In genomic region chr11:66886317-66886588, GRCh38 we compare ENCODE assay signal across 16 cellular contexts. TPM values are rescaled to one million over a fixed set of nuclear protein-coding genes. Genes with fewer than 3 reads are reported as not detected.
A peak's percentile ranks its signal among the peaks of the same experiment; 100 is the strongest.
DNase-seq lines count a peak whose midpoint lies in the region; ATAC-seq and TF ChIP-seq lines count a peak whose summit lies in the region.
"Had no signal": no experiment of that assay in that cellular context is flagged by ENCODE, and none has a peak within 500 bp of the region (broad histone marks: within the 10 kb centered on the region; RNA-seq: fewer than 3 reads in every experiment).

No MANE protein-coding gene starts in this region.

- H3K56ac ChIP-seq in IMR-90 (ENCODE audit: extremely low read depth, insufficient read depth, low read length) = no peak overlapping the region

- H3K27me3 ChIP-seq in IMR-90 (ENCODE audit: control insufficient read depth, insufficient read depth, low read length) (no peaks in the 10 kb centered on the region), tibial nerve (no peaks in the 10 kb centered on the region)

- peak overlapping the region; percentile 51; the same call in 1 of the 2 replicates for H3K23ac ChIP-seq in IMR-90 (ENCODE audit: low read depth, low read length)

- no TSS peak for BruUV-seq in IMR-90 (replicated peaks; lab: Mats Ljungman, UMichigan)

- H3K36me3 ChIP-seq in IMR-90 (ENCODE audit: control insufficient read depth, insufficient read depth, low read length) (peaks cover 2% of the 10 kb centered on the region; the same call in 1 of the 2 replicates), tibial nerve (no peaks in the 10 kb centered on the region)

- H2BK15ac ChIP-seq in IMR-90 (ENCODE audit: low read depth, low read length) = peak overlapping the region; percentile 56; the same call in 2 of the 3 replicates

- H2AK9ac ChIP-seq in IMR-90 (replicated peaks; ENCODE audit: low read depth, low read length, poor library complexity) = peak overlapping the region; percentile 83

- peak overlapping the region; percentile 50; the same call in 1 of the 2 replicates for H2BK20ac ChIP-seq in IMR-90 (ENCODE audit: low read depth, low read length)

- intact Hi-C loops in IMR-90 (cut with micrococcal nuclease) (no loop called here), Right ventricle myocardium inferior (cut with DNase I) (no loop called here)

- peaks cover 0 to 20% of the 10 kb centered on the region in 2 experiments; a peak in 1 of 4 replicates for H3K79me1 ChIP-seq in IMR-90 (ENCODE audit: low read depth in 1 of 2, low read length in 2 of 2)

- DNase-seq in IMR-90 (no peak), type B pancreatic cell (ENCODE audit: extremely low spot score, unreplicated experiment) (no peak), Right ventricle myocardium inferior (ENCODE audit: missing footprints) (no peak), tibial nerve (ENCODE audit: low spot score in 2 of 2) (no peak), CD1c-positive myeloid dendritic cell (ENCODE audit: extremely low spot score) (no peak)
- DNase-seq: CD4-positive, alpha-beta T cell; HCEC 1CT; MV-4-11; NCI-H1417; NCI-H187 treated with DMSO at 0.1 percent for 48 hours; NCI-H446; NCI-H748 treated with DMSO at 0.1 percent for 48 hours; RPMI8226 had no signal

- H4K8ac ChIP-seq in IMR-90 (ENCODE audit: low read depth in 2 of 2, low read length in 2 of 2) = 0 out of 4 replicates have a peak overlapping the region, but pooled peaks of 1 of the 2 experiments have one; percentile 1

- H3K27me3 Mint-ChIP-seq in brain (peaks cover 4% of the 10 kb centered on the region), nephron (ENCODE audit: low read depth) (peaks cover 4% of the 10 kb centered on the region), type B pancreatic cell (no peaks in the 10 kb centered on the region)
- H3K27me3 Mint-ChIP-seq: CD4-positive, alpha-beta T cell had no signal

- H3K4me3 ChIP-seq in IMR-90 (ENCODE audit: insufficient read depth, low read depth, low read length) (no peak overlapping the region), tibial nerve (no peak overlapping the region)

- no peak for TF ChIP-seq RAD21 in IMR-90 (IDR thresholded peaks at IDR 0.05; ENCODE audit: low read length)

- peak overlapping the region; percentile 41 for H2AK5ac ChIP-seq in IMR-90 (ENCODE audit: low read depth, low read length)

- H2AFZ ChIP-seq in IMR-90 (replicated peaks; ENCODE audit: low read length, poor library complexity) = no peak overlapping the region

- H3K9me3 ChIP-seq in IMR-90 (ENCODE audit: control insufficient read depth, insufficient read depth, low read length) (no peaks in the 10 kb centered on the region), tibial nerve (no peaks in the 10 kb centered on the region)

- no peak overlapping the region for H3K18ac ChIP-seq in IMR-90 (ENCODE audit: low read depth, low read length)

- H3K9me1 ChIP-seq in IMR-90 (ENCODE audit: insufficient read depth, low read length) = peaks cover 7% of the 10 kb centered on the region; the same call in 1 of the 2 replicates

- H3K36me3 Mint-ChIP-seq in brain (no peaks in the 10 kb centered on the region), nephron (ENCODE audit: low read depth) (no peaks in the 10 kb centered on the region), type B pancreatic cell (no peaks in the 10 kb centered on the region)

- 51% methylated on average over 2 of the region's 2 CpGs; no CpG with 5 or more reads in 1 of the 2 experiments for WGBS in IMR-90 (ENCODE audit: extremely low coverage in 2 of 2, insufficient read length in 1 of 2), 2 experiments
- 51 to 53% methylated on average over 2 of the region's 2 CpGs for WGBS in tibial nerve, 2 donors

- POLR2A ChIA-PET in IMR-90 (lab: Charles Lee; ENCODE audit: unreplicated experiment) = no interaction called here

- peak overlapping the region; percentile 35; the same call in 1 of the 2 replicates for H3K14ac ChIP-seq in IMR-90 (replicated peaks; ENCODE audit: low read depth, low read length)

- no peak overlapping the region for H3K4me2 ChIP-seq in IMR-90 (ENCODE audit: low read depth, low read length)

- TF ChIP-seq EP300 in tibial nerve (IDR thresholded peaks at IDR 0.05) = no peak

- no peak overlapping the region for H3K9ac ChIP-seq in IMR-90 (ENCODE audit: low read depth, low read length)

- in situ Hi-C loops in IMR-90 (cut with MboI; ENCODE audit: low sequenced_read_pairs) = no loop called here

- H2BK120ac ChIP-seq in IMR-90 (ENCODE audit: low read depth, low read length) = peak overlapping the region; percentile 49; the same call in 1 of the 2 replicates

- no peak overlapping the region for H3K27ac ChIP-seq in IMR-90 (ENCODE audit: insufficient read depth, low read length)
- H3K27ac ChIP-seq in tibial nerve = no peak overlapping the region

- dilution Hi-C loops in IMR-90 (cut with HindIII; ENCODE audit: low sequenced_read_pairs, unreplicated experiment) = no loop called here

- CTCF ChIA-PET in IMR-90 (lab: Yijun Ruan, JAX) = interaction anchor here (1.0 kb wide), 1 partner anchor 89 kb away, joined by 3 read pairs; no protein-coding TSS in a partner anchor

- H4K91ac ChIP-seq in IMR-90 (ENCODE audit: insufficient read depth, low read depth, low read length) = peak overlapping the region; percentile 52

- peak overlapping the region in 4 of 5 experiments; percentile 0 to 54 (median 26) for H3K27ac Mint-ChIP-seq in brain
- peak overlapping the region in 2 of 3 experiments; percentile 13 to 71 for H3K27ac Mint-ChIP-seq in nephron
- H3K27ac Mint-ChIP-seq in type B pancreatic cell = peak overlapping the region; percentile 2
- H3K27ac Mint-ChIP-seq: B cell; CD4-positive, alpha-beta T cell had no signal

- TF ChIP-seq CTCF in IMR-90 (conservative IDR thresholded peaks at IDR 0.05; ENCODE audit: low read depth, low read length) = no peak
- TF ChIP-seq CTCF in brain (conservative IDR thresholded peaks at IDR 0.05) = no peak
- TF ChIP-seq CTCF in nephron (IDR thresholded peaks at IDR 0.05; ENCODE audit: unreplicated experiment in 3 of 3) = no peak
- no peak for TF ChIP-seq CTCF in type B pancreatic cell (conservative IDR thresholded peaks at IDR 0.05)
- no peak for TF ChIP-seq CTCF in tibial nerve (IDR thresholded peaks at IDR 0.05)

- 0 out of 2 replicates have a peak overlapping the region, but pooled peaks have one; percentile 12 for H4K5ac ChIP-seq in IMR-90 (ENCODE audit: low read depth, low read length)

- H3K4me1 Mint-ChIP-seq in brain (peaks cover 49% of the 10 kb centered on the region), nephron (peaks cover 47% of the 10 kb centered on the region), type B pancreatic cell (ENCODE audit: unreplicated experiment) (peaks cover 33% of the 10 kb centered on the region)
- H3K4me1 Mint-ChIP-seq: B cell had no signal

- no peak overlapping the region for H2BK5ac ChIP-seq in IMR-90 (ENCODE audit: low read depth, low read length, poor library complexity, severe bottlenecking)

- no peaks in the 10 kb centered on the region for H4K20me1 ChIP-seq in IMR-90 (ENCODE audit: insufficient read depth, low read length)

- H3K4me1 ChIP-seq in IMR-90 (ENCODE audit: control insufficient read depth, insufficient read depth, low read length) (peaks cover 29% of the 10 kb centered on the region), tibial nerve (peaks cover 0 to 37% (median 16%) of the 10 kb centered on the region in 4 donors)

- peak overlapping the region; percentile 54 for H3K4ac ChIP-seq in IMR-90 (ENCODE audit: low read depth, low read length)

- peaks cover 0 to 4% (median 0%) of the 10 kb centered on the region in 5 experiments for H3K9me3 Mint-ChIP-seq in brain
- H3K9me3 Mint-ChIP-seq in nephron = no peaks in the 10 kb centered on the region
- H3K9me3 Mint-ChIP-seq in type B pancreatic cell = no peaks in the 10 kb centered on the region
- H3K9me3 Mint-ChIP-seq: CD4-positive, alpha-beta T cell had no signal

- ATAC-seq in IMR-90 (ENCODE audit: low read depth) (no peak), Right ventricle myocardium inferior (no peak)

- no peak for TF ChIP-seq POLR2A in IMR-90 (IDR thresholded peaks at IDR 0.05; ENCODE audit: low read depth, low read length)
- TF ChIP-seq POLR2A in tibial nerve (IDR thresholded peaks at IDR 0.05) = no peak

- H3K4me3 Mint-ChIP-seq in brain (no peak overlapping the region), nephron (no peak overlapping the region), type B pancreatic cell (no peak overlapping the region)
- H3K4me3 Mint-ChIP-seq: B cell; CD4-positive, alpha-beta T cell had no signal

TF ChIP-seq in IMR-90, 13 proteins besides CTCF, POLR2A, EP300 and RAD21 (continues in another document):
- TF ChIP-seq BHLHE40 (IDR thresholded peaks at IDR 0.05; ENCODE audit: low read depth, low read length) (no peak), SMC3 (IDR thresholded peaks at IDR 0.05; ENCODE audit: low read depth, low read length) (no peak), FOS (IDR thresholded peaks at IDR 0.05; ENCODE audit: low read depth, low read length) (no peak), ELK1 (IDR thresholded peaks at IDR 0.05; ENCODE audit: borderline replicate concordance, low read depth, low read length) (no peak), MAZ (IDR thresholded peaks at IDR 0.05; ENCODE audit: borderline replicate concordance, low read depth, low read length) (no peak), RCOR1 (IDR thresholded peaks at IDR 0.05; ENCODE audit: insufficient replicate concordance, low read length) (no peak)

RNA-seq across cellular contexts. Expression of gene LRFN4, which starts 29.4 kb away (rescaled TPM):
- total RNA-seq in IMR-90 (2012; rRNA removed) = 6.1 and 7.8 TPM in 2 replicates
- 18.9 and 24.9 TPM in 2 replicates for polyA plus RNA-seq in IMR-90 (2012; rRNA removed)
- 13.7 and 28.5 TPM in 2 replicates for polyA plus RNA-seq in IMR-90 (2012; cell fraction: cytosol; rRNA removed)
- polyA plus RNA-seq in IMR-90 (2012; cell fraction: nucleus; rRNA removed; ENCODE audit: low replicate concordance) = 33.5 and 98.4 TPM in 2 replicates
- polyA plus RNA-seq in brain (ENCODE audit: insufficient read depth, low read depth, low replicate concordance) = 34.4 TPM
- total RNA-seq in type B pancreatic cell (ENCODE audit: low replicate concordance) = 10.1 and 28.5 TPM in 2 replicates
- 24.7 TPM for total RNA-seq in Right ventricle myocardium inferior
- 10 to 100 TPM in 3 of 4 donors, 1 to 10 TPM in 1; 9.4 to 17.1 (median 14.0) TPM for total RNA-seq in tibial nerve

RNA-seq across cellular contexts. Expression of gene RCE1, which starts 43.0 kb away (rescaled TPM):
- 5.6 and 6.6 TPM in 2 replicates for total RNA-seq in IMR-90 (2012; rRNA removed)
- polyA plus RNA-seq in IMR-90 (2012; rRNA removed) = 19.4 and 21.1 TPM in 2 replicates
- polyA plus RNA-seq in IMR-90 (2012; cell fraction: cytosol; rRNA removed) = 14.3 and 24.4 TPM in 2 replicates
- 41.3 and 99.0 TPM in 2 replicates for polyA plus RNA-seq in IMR-90 (2012; cell fraction: nucleus; rRNA removed; ENCODE audit: low replicate concordance)
- polyA plus RNA-seq in brain (ENCODE audit: insufficient read depth, low read depth, low replicate concordance) = 24.2 TPM
- 25.0 and 29.9 TPM in 2 replicates for total RNA-seq in type B pancreatic cell (ENCODE audit: low replicate concordance)
- 5.6 TPM for total RNA-seq in Right ventricle myocardium inferior
- 10 to 100 TPM; 18.1 to 25.8 (median 20.9) TPM for total RNA-seq in tibial nerve
